1 cellular context compared by ENCODE assay signal in the genomic region with DNA sequence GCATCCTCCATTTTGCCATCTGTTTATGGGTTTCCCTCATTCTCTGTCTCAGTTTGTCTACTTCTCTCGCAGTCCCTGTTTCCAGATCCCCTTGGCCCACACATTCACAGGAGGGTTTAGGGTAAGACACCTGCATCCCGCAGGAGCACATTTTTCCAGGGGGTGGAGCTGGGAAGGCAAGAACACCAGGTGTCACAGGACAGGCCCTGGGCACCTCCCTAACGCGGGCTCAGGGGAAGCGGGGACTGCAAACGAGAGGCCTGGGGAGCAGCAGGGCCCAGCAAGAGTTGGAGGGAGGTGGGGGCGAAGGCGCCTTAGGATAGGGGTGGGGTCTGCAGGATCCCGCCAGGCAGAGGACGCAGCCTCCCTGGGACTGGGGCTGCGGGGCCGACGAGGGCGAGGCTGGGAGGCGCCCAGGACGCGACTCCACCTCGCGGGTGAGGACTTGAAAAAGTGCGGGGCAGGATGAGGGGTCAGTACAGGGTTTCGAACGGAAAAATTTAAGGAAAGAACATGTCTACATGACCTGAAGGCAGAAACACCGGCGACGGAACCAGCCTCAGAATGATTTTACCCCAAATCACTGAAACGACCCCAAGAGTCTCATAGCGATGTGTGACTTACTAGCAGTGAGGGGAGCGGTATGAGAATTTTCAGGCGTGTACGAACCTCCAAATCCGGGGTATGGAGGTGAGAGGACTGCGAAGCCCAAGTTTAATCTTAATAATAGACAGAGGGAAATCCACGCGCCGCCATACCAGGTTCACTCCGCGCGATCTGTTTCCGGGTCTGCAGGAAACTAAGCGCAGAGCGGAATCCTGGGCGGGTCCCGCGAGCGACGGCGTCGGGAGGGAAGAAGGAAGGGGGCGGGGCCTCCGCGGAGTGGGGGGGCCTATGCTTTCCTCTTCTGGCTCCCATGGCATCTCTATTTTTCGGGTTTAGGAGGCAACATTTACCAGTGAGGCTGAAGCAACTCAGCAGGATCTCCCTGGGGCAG.
A peak's percentile ranks its signal among the peaks of the same experiment; 100 is the strongest.
TF ChIP-seq lines count a peak whose summit lies in the region.

No MANE protein-coding gene starts in this region.

TF ChIP-seq in GM12878, 131 proteins besides CTCF, POLR2A, EP300 and RAD21:
- TF ChIP-seq IKZF1 (conservative IDR thresholded peaks at IDR 0.05) (no peak), RUNX3 (IDR thresholded peaks at IDR 0.05; ENCODE audit: low read length) (no peak), NR2C1 (IDR thresholded peaks at IDR 0.05) (0 out of 2 replicates have a peak, but pooled peaks have one; percentile 13), GABPA (IDR thresholded peaks at IDR 0.05; ENCODE audit: low read depth) (no peak), LARP7 (IDR thresholded peaks at IDR 0.05) (no peak)
